In the genomic region with DNA sequence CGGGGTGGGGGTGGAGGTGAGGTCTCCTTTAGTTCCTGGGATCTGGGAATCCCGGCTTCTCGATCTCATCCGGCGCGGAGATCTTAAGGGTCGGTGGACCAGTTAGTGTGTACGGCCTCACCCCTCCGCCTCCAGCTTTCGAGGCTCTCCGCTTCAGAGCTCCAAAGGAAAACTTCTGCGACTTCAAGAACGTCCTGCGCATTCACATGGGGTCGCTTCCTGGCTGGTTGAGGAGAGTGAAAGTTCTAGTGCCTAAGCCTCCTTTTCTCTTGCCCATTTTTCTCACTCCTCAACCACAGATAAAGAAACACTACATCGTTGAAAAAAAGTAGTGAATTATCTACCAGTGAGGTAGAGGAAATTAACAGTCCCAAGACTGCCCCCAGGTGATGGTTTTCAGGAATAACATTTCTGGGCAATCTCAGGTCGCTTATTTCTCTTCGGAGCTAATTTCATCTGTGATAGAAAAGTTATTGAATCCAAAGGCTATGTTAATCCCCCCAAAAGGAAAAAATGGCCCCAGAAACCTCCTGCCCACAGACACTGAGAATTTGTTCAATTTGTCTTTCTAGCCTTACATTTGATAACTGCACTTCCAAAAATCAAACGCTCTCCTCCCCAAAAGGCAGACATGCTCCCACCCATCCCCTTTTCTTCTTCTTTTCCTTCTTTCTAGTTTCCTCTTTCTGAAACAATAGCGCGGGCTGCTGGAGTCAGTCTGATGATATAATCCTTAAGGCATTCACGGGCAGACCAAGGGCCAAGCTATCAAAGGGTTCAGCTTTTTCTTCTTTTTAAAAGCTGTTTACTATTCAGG, we compare ENCODE assay signal across 8 cellular contexts. TPM values are rescaled to one million over a fixed set of nuclear protein-coding genes. Genes with fewer than 3 reads are reported as not detected.
DNase-seq lines count a peak whose midpoint lies in the region; ATAC-seq and TF ChIP-seq lines count a peak whose summit lies in the region.

No MANE protein-coding gene starts in this region.

- no peak overlapping the region for H3K27ac ChIP-seq in gastroesophageal sphincter

- TF ChIP-seq EP300 in gastroesophageal sphincter (IDR thresholded peaks at IDR 0.05) = no peak

- DNase-seq in ELF-1 (ENCODE audit: low read depth, low spot score) (peak; percentile 75), NCI-H1092 treated with DMSO at 0.1 percent for 48 hours (lab: John Stamatoyannopoulos, UW) (peak; percentile 78), WTC11 (ENCODE audit: low spot score) (no peak), osteocyte (ENCODE audit: extremely low spot score, unreplicated experiment) (no peak)
- DNase-seq in activated effector memory CD4-positive, alpha-beta T cell treated with anti-CD3 and anti-CD28 coated beads, Interleukin-2, amount 50 U/mL, for 16 hours = no peak

- WGBS in gastroesophageal sphincter (ENCODE audit: low coverage in 1 of 2), 2 donors = 6 to 8% methylated on average over 7 to 11 of the region's 22 CpGs

- H3K27me3 Mint-ChIP-seq in WTC11 (ENCODE audit: low read depth) (peaks cover 92% of the 10 kb centered on the region), osteocyte (ENCODE audit: unreplicated experiment) (peaks cover 71% of the 10 kb centered on the region)

- no peaks in the 10 kb centered on the region for H3K36me3 ChIP-seq in gastroesophageal sphincter

- no peaks in the 10 kb centered on the region for H3K9me3 Mint-ChIP-seq in WTC11
- H3K9me3 Mint-ChIP-seq in osteocyte (ENCODE audit: unreplicated experiment) = no peaks in the 10 kb centered on the region

- CTCF ChIA-PET in WTC11 (lab: Charles Lee) = interaction anchor here (0.5 to 2.9 kb wide), 39 partner anchors 8 to 931 kb away, joined by 3 to 50 read pairs (median 4); partner anchors contain the start of genes TBX15 and WARS2

- peak overlapping the region in 1 of 2 donors; percentile 41 for H3K4me3 ChIP-seq in gastroesophageal sphincter

- TF ChIP-seq CTCF in WTC11 (IDR thresholded peaks at IDR 0.05) (peak; percentile 53), gastroesophageal sphincter (IDR thresholded peaks at IDR 0.05) (peak in 3 of 4 experiments; percentile 67 to 74 (median 70)), osteocyte (IDR thresholded peaks at IDR 0.05) (peak; percentile 68)

- ATAC-seq in GM21723 (IDR thresholded peaks at IDR 0.05; ENCODE audit: unreplicated experiment) = peak; percentile 55
- ATAC-seq in WTC11 = peak; percentile 27
- ATAC-seq in gastroesophageal sphincter = peak; percentile 53
- ATAC-seq in HG02623 (IDR thresholded peaks at IDR 0.05; ENCODE audit: unreplicated experiment) = no peak

- no peaks in the 10 kb centered on the region for H3K9me3 ChIP-seq in gastroesophageal sphincter

- H3K4me3 Mint-ChIP-seq in WTC11 = peak overlapping the region; percentile 65
- H3K4me3 Mint-ChIP-seq in osteocyte (ENCODE audit: unreplicated experiment) = peak overlapping the region; percentile 58

- H3K36me3 Mint-ChIP-seq in WTC11 = peaks cover 4% of the 10 kb centered on the region
- H3K36me3 Mint-ChIP-seq in osteocyte (ENCODE audit: unreplicated experiment) = no peaks in the 10 kb centered on the region

- H3K4me1 Mint-ChIP-seq in WTC11 (peaks cover 37% of the 10 kb centered on the region), osteocyte (ENCODE audit: unreplicated experiment) (peaks cover 16% of the 10 kb centered on the region)

- H3K27me3 ChIP-seq in gastroesophageal sphincter = peaks cover 57% of the 10 kb centered on the region

- TF ChIP-seq POLR2A in gastroesophageal sphincter (IDR thresholded peaks at IDR 0.05) = no peak

- peaks cover 0 to 34% (median 12%) of the 10 kb centered on the region in 3 donors for H3K4me1 ChIP-seq in gastroesophageal sphincter

- POLR2A ChIA-PET in WTC11 (lab: Charles Lee) = interaction anchor here (0.7 to 1.3 kb wide), 2 partner anchors 24 to 81 kb away, joined by 3 to 5 read pairs; no protein-coding TSS in a partner anchor

- H3K27ac Mint-ChIP-seq in WTC11 (no peak overlapping the region), osteocyte (ENCODE audit: unreplicated experiment) (no peak overlapping the region)

TF ChIP-seq in WTC11, 78 proteins besides CTCF, POLR2A, EP300 and RAD21:
- TF ChIP-seq ZNF423 (CRISPR knock-in tag; IDR thresholded peaks at IDR 0.05) = no peak
- TF ChIP-seq ZNF138 (CRISPR knock-in tag; conservative IDR thresholded peaks at IDR 0.05) = no peak
- TF ChIP-seq, protein P1, sequence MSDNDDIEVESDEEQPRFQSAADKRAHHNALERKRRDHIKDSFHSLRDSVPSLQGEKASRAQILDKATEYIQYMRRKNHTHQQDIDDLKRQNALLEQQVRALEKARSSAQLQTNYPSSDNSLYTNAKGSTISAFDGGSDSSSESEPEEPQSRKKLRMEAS (CRISPR knock-in tag; IDR thresholded peaks at IDR 0.05) = no peak
- no peak for TF ChIP-seq GTF2I (CRISPR knock-in tag; conservative IDR thresholded peaks at IDR 0.05)
- no peak for TF ChIP-seq RORB (CRISPR knock-in tag; IDR thresholded peaks at IDR 0.05)
- no peak for TF ChIP-seq SMAD4 (CRISPR knock-in tag; IDR thresholded peaks at IDR 0.05)
- no peak for TF ChIP-seq ZBTB21 (CRISPR knock-in tag; IDR thresholded peaks at IDR 0.05; ENCODE audit: borderline replicate concordance)
- no peak for TF ChIP-seq PRRX2 (CRISPR knock-in tag; IDR thresholded peaks at IDR 0.05)

RNA-seq across cellular contexts. Expression of gene TBX15, which starts 20.5 kb away (rescaled TPM):
- total RNA-seq in WTC11 (2021) (0.07 to 0.11 TPM (median 0.09 TPM) in 3 replicates), gastroesophageal sphincter (1 to 10 TPM in 1 of 4 donors, under 1 TPM in 3; 0.45 to 1.6 (median 0.56) TPM), osteocyte (3.1 and 4.3 TPM in 2 replicates)

Comparison
In these comparisons a context has a peak if more than half of its experiments do, and no peak if none do; other contexts are left out.
1. DNase-seq: peak in ELF-1 (single experiment) and NCI-H1092 treated with DMSO at 0.1 percent for 48 hours (single experiment); none in WTC11 (single experiment), osteocyte (single experiment) and activated effector memory CD4-positive, alpha-beta T cell treated with anti-CD3 and anti-CD28 coated beads, Interleukin-2, amount 50 U/mL, for 16 hours (single experiment).
2. Peak in every context shown above with its lines, with median percentiles within 50 percentile points of each other: CTCF ChIP-seq.